Comparison of ENCODE assay signal across 1 cellular context in genomic region chr16:58264007-58264406, GRCh38.
TF ChIP-seq lines count a peak whose summit lies in the region.

No MANE protein-coding gene starts in this region.

TF ChIP-seq in SK-N-SH treated with all-trans-retinoic acid at 6 μM for 48 hours, 23 proteins besides CTCF, POLR2A, EP300 and RAD21 (continued from another document):
- TF ChIP-seq CSDC2 (CRISPR knock-in tag; IDR thresholded peaks at IDR 0.05), result no peak
- TF ChIP-seq ESRRG (CRISPR knock-in tag; IDR thresholded peaks at IDR 0.05), result no peak
- no peak for TF ChIP-seq ARNTL (CRISPR knock-in tag; IDR thresholded peaks at IDR 0.05; ENCODE audit: borderline replicate concordance, low read depth)
- TF ChIP-seq ZFP3 (CRISPR knock-in tag; IDR thresholded peaks at IDR 0.05), result no peak
- no peak for TF ChIP-seq ISL1 (CRISPR knock-in tag; IDR thresholded peaks at IDR 0.05)
- TF ChIP-seq RARB (CRISPR knock-in tag; IDR thresholded peaks at IDR 0.05), result no peak
- TF ChIP-seq SNAI2 (CRISPR knock-in tag; IDR thresholded peaks at IDR 0.05), result no peak
- TF ChIP-seq TSHZ2 (CRISPR knock-in tag; IDR thresholded peaks at IDR 0.05), result no peak
- no peak for TF ChIP-seq BACH2 (CRISPR knock-in tag; IDR thresholded peaks at IDR 0.05; ENCODE audit: borderline replicate concordance)
- TF ChIP-seq GLIS3 (CRISPR knock-in tag; IDR thresholded peaks at IDR 0.05), result no peak
- no peak for TF ChIP-seq PATZ1 (CRISPR knock-in tag; IDR thresholded peaks at IDR 0.05; ENCODE audit: borderline replicate concordance)
TF ChIP-seq in SK-N-SH treated with all-trans-retinoic acid at 6 μM for 48 hours: peak in this region for 0.
